In genomic region chr2:112118148-112118547, GRCh38 we compare ENCODE assay signal across 22 cellular contexts. TPM values are rescaled to one million over a fixed set of nuclear protein-coding genes. Genes with fewer than 3 reads are reported as not detected.
DNase-seq lines count a peak whose midpoint lies in the region; ATAC-seq, FAIRE-seq and TF ChIP-seq lines count a peak whose summit lies in the region.
"Had no signal": no experiment of that assay in that cellular context is flagged by ENCODE, and none has a peak within 500 bp of the region (broad histone marks: within the 10 kb centered on the region; RNA-seq: fewer than 3 reads in every experiment).

No MANE protein-coding gene starts in this region.

- H3K27ac Mint-ChIP-seq in neural crest cell (ENCODE audit: unreplicated experiment) (no peak overlapping the region), mesothelial cell of epicardium (no peak overlapping the region)
- H3K27ac Mint-ChIP-seq: activated naive CD8-positive, alpha-beta T cell treated with anti-CD3 and anti-CD28 coated beads for 36 hours; B cell; dendritic cell treated with granulocyte-macrophage colony-stimulating factor and Interleukin-4, amounts not matched to agents 40 ng/mL and 50 ng/mL, for 4 days; T-helper 1 cell treated with Interleukin-12 subunit alpha and Interleukin-12 subunit beta and Interleukin-4 antibody, amounts not matched to agents 30 μg/mL and 1 μg/mL, for 36 hours had no signal

- peaks cover 4% of the 10 kb centered on the region for H3K36me3 Mint-ChIP-seq in neural crest cell (ENCODE audit: low read depth)
- H3K36me3 Mint-ChIP-seq in mesothelial cell of epicardium: peaks cover 25% of the 10 kb centered on the region

- ATAC-seq in GM21447 (IDR thresholded peaks at IDR 0.05; ENCODE audit: unreplicated experiment): no peak
- ATAC-seq: heart right ventricle; naive thymus-derived CD8-positive, alpha-beta T cell had no signal

- H3K4me1 Mint-ChIP-seq in neural crest cell (peaks cover 4% of the 10 kb centered on the region), mesothelial cell of epicardium (no peaks in the 10 kb centered on the region)
- H3K4me1 Mint-ChIP-seq: B cell, brain had no signal

- TF ChIP-seq CTCF in neural crest cell (conservative IDR thresholded peaks at IDR 0.05): peak; percentile 30
- no peak for TF ChIP-seq CTCF in mesothelial cell of epicardium (IDR thresholded peaks at IDR 0.05; ENCODE audit: unreplicated experiment)

- FAIRE-seq in GM12891 (lab: Jason Lieb, UNC): peak; percentile 48

- H3K27me3 Mint-ChIP-seq in neural crest cell (ENCODE audit: low read depth) (no peaks in the 10 kb centered on the region), mesothelial cell of epicardium (ENCODE audit: low read depth) (no peaks in the 10 kb centered on the region)
- H3K27me3 Mint-ChIP-seq: activated naive CD8-positive, alpha-beta T cell treated with anti-CD3 and anti-CD28 coated beads for 36 hours; B cell; brain; dendritic cell treated with granulocyte-macrophage colony-stimulating factor and Interleukin-4, amounts not matched to agents 40 ng/mL and 50 ng/mL, for 4 days; naive thymus-derived CD8-positive, alpha-beta T cell had no signal

- no peak for DNase-seq in GM12891 (ENCODE audit: insufficient read length, low spot score)
- DNase-seq in NAMALWA (ENCODE audit: low spot score): peak; percentile 23
- peak; percentile 16 for DNase-seq in dermis blood vessel endothelial cell
- no peak for DNase-seq in neural crest cell (ENCODE audit: low read depth, low spot score)
- no peak for DNase-seq in mesothelial cell of epicardium (ENCODE audit: low spot score in 2 of 2, unreplicated experiment in 2 of 2)
- no peak for DNase-seq in OCI-M2 (lab: John Stamatoyannopoulos, UW; ENCODE audit: unreplicated experiment)
- no peak for DNase-seq in NK-92 treated with Interleukin-12 subunit alpha and Interleukin-12 subunit beta, amount 100 ng/mL, for 24 hours (lab: John Stamatoyannopoulos, UW)
- DNase-seq: activated naive CD8-positive, alpha-beta T cell treated with anti-CD3 and anti-CD28 coated beads for 36 hours; Calu3; GDM1; heart right ventricle; naive thymus-derived CD8-positive, alpha-beta T cell; NCI-H187; posterior cingulate gyrus; SHP77 treated with DMSO at 0.1 percent for 48 hours; stimulated activated CD4-positive, alpha-beta T cell treated with anti-CD3 and anti-CD28 coated beads, Interleukin-4, amount 100 ng/mL, for 4 hours; substantia nigra had no signal

- H3K9me3 Mint-ChIP-seq in neural crest cell (no peaks in the 10 kb centered on the region), mesothelial cell of epicardium (peaks cover 8% of the 10 kb centered on the region)
- H3K9me3 Mint-ChIP-seq: dendritic cell treated with granulocyte-macrophage colony-stimulating factor and Interleukin-4, amounts not matched to agents 40 ng/mL and 50 ng/mL, for 4 days; naive thymus-derived CD8-positive, alpha-beta T cell; T-helper 1 cell treated with Interleukin-12 subunit alpha and Interleukin-12 subunit beta and Interleukin-4 antibody, amounts not matched to agents 30 μg/mL and 1 μg/mL, for 36 hours had no signal

- TF ChIP-seq POLR2A in GM12891 (IDR thresholded peaks at IDR 0.05; ENCODE audit: low read depth, low read length): no peak

- H3K4me3 Mint-ChIP-seq in neural crest cell (no peak overlapping the region), mesothelial cell of epicardium (no peak overlapping the region)
- H3K4me3 Mint-ChIP-seq: activated naive CD8-positive, alpha-beta T cell treated with anti-CD3 and anti-CD28 coated beads for 36 hours; B cell; brain; dendritic cell treated with granulocyte-macrophage colony-stimulating factor and Interleukin-4, amounts not matched to agents 40 ng/mL and 50 ng/mL, for 4 days; naive thymus-derived CD8-positive, alpha-beta T cell; T-helper 1 cell treated with Interleukin-12 subunit alpha and Interleukin-12 subunit beta and Interleukin-4 antibody, amounts not matched to agents 30 μg/mL and 1 μg/mL, for 36 hours had no signal

TF ChIP-seq in GM12891, 5 proteins besides CTCF, POLR2A, EP300 and RAD21:
- TF ChIP-seq SPI1 (IDR thresholded peaks at IDR 0.05; ENCODE audit: low read depth, low read length) (no peak), PAX5 (IDR thresholded peaks at IDR 0.05; ENCODE audit: insufficient read depth, low read length, severe bottlenecking) (no peak), POLR2AphosphoS5 (IDR thresholded peaks at IDR 0.05; ENCODE audit: low read depth, low read length) (no peak), POU2F2 (IDR thresholded peaks at IDR 0.05; ENCODE audit: low read depth, low read length) (no peak), TAF1 (IDR thresholded peaks at IDR 0.05; ENCODE audit: low read depth, low read length) (no peak)

RNA-seq across cellular contexts. Expression of gene FBLN7, which starts 20.0 kb away (rescaled TPM):
- polyA plus RNA-seq in GM12891 (2012; ENCODE audit: low read depth, missing spikeins): not detected
- total RNA-seq in dermis blood vessel endothelial cell (2.4 and 3.3 TPM in 2 replicates), neural crest cell (19.1 and 21.4 TPM in 2 replicates), mesothelial cell of epicardium (1.9 to 2.4 TPM (median 2.2 TPM) in 3 replicates)

Comparison
In these comparisons a context has a peak if more than half of its experiments do, and no peak if none do; other contexts are left out.
1. DNase-seq: peak in NAMALWA (single experiment) and dermis blood vessel endothelial cell (single experiment); none in GM12891 (single experiment), neural crest cell (single experiment), mesothelial cell of epicardium (0 of 2), OCI-M2 (single experiment) and NK-92 treated with Interleukin-12 subunit alpha and Interleukin-12 subunit beta, amount 100 ng/mL, for 24 hours (single experiment).